In the genomic region with DNA sequence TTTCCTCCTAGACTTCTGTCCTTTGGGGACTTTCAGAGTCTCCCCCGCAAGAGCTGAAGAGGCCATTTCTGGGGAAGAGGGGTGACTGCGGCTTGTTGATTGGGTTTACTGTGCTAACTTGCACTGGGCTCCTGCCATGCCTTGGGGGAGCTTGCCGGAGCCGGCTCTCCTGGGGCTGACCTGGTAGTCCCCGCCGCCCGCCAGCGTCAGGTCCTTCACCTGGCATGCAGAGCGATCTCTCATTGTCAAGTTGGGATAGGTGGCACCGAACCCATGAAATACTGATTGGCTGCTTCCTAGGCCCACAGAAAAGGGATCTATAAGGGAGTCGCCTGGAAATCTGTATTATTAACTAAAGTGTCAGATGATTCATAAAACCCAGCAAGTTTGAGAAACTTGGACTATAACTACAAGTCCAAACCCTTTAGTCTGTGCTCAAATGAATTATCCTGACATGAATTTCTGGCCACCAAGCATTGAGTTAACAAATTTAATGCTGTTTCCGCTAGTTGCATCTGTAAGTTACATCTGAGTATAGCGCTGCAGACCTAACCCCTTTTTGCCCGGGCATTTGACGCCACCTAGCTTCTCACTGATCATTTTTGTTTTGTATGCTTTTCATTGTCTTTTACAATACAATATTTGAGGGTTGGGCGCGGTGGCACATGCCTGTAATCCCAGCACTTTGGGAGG, we compare ENCODE assay signal across 8 cellular contexts. TPM values are rescaled to one million over a fixed set of nuclear protein-coding genes. Genes with fewer than 3 reads are reported as not detected.
DNase-seq lines count a peak whose midpoint lies in the region; ATAC-seq and TF ChIP-seq lines count a peak whose summit lies in the region.

No MANE protein-coding gene starts in this region.

- TF ChIP-seq POLR2A in esophagus muscularis mucosa (IDR thresholded peaks at IDR 0.05; ENCODE audit: low read depth), result no peak

- H3K36me3 ChIP-seq in BLaER1, result peaks cover 11% of the 10 kb centered on the region
- peaks cover 0 to 5% (median 0%) of the 10 kb centered on the region in 4 donors for H3K36me3 ChIP-seq in esophagus muscularis mucosa
- peaks cover 7% of the 10 kb centered on the region for H3K36me3 ChIP-seq in upper lobe of right lung

- 7% methylated on average over 13 of the region's 17 CpGs for WGBS in esophagus muscularis mucosa

- H3K4me1 ChIP-seq in BLaER1 (peaks cover 56% of the 10 kb centered on the region), esophagus muscularis mucosa (peaks cover 32 to 46% (median 42%) of the 10 kb centered on the region in 4 donors), upper lobe of right lung (peaks cover 27% of the 10 kb centered on the region)

- H3K27ac ChIP-seq in BLaER1 (peak overlapping the region; percentile 96), esophagus muscularis mucosa (replicated peaks in 1 of 4) (peak overlapping the region; percentile 87 to 98 (median 94)), upper lobe of right lung (peak overlapping the region; percentile 98)

- H3K36me3 Mint-ChIP-seq in natural killer cell treated with Interleukin-12 subunit alpha and Interleukin-12 subunit beta and Interleukin-15 and Interleukin-18, amount 100 ng/mL, for 72 hours, result peaks cover 12% of the 10 kb centered on the region

- peaks cover 40% of the 10 kb centered on the region for H4K20me1 ChIP-seq in BLaER1

- TF ChIP-seq EP300 in esophagus muscularis mucosa (IDR thresholded peaks at IDR 0.05), result no peak

- DNase-seq in NCI-H748 (lab: John Stamatoyannopoulos, UW; ENCODE audit: unreplicated experiment) (peak; percentile 81), esophagus muscularis mucosa (ENCODE audit: extremely low spot score) (no peak), upper lobe of right lung (peak; percentile 80)
- peak; percentile 86 for DNase-seq in activated CD8-positive, alpha-beta memory T cell treated with anti-CD3 and anti-CD28 coated beads, Interleukin-2, amount 50 U/mL, for 48 hours
- DNase-seq in natural killer cell treated with Interleukin-12 subunit alpha and Interleukin-12 subunit beta and Interleukin-15 and Interleukin-18, amount 100 ng/mL, for 72 hours (ENCODE audit: low spot score), result no peak

- peak overlapping the region; percentile 83 for H3K4me3 ChIP-seq in BLaER1
- peak overlapping the region; percentile 86 to 97 (median 89) for H3K4me3 ChIP-seq in esophagus muscularis mucosa
- peak overlapping the region; percentile 96 for H3K4me3 ChIP-seq in upper lobe of right lung

- H3K4me3 Mint-ChIP-seq in natural killer cell treated with Interleukin-12 subunit alpha and Interleukin-12 subunit beta and Interleukin-15 and Interleukin-18, amount 100 ng/mL, for 72 hours, result peak overlapping the region; percentile 97

- ATAC-seq in GM19324 (IDR thresholded peaks at IDR 0.05; ENCODE audit: low FRiP score, unreplicated experiment) (peak; percentile 33), HG03432 (IDR thresholded peaks at IDR 0.05; ENCODE audit: unreplicated experiment) (peak; percentile 37), upper lobe of right lung (peak; percentile 26)
- peak; percentile 52 to 62 for ATAC-seq in natural killer cell treated with Interleukin-12 subunit alpha and Interleukin-12 subunit beta and Interleukin-15 and Interleukin-18, amount 100 ng/mL, for 72 hours

- peak overlapping the region; percentile 94 for H3K4me2 ChIP-seq in BLaER1

- H3K9ac ChIP-seq in BLaER1, result peak overlapping the region; percentile 74

- no peak for TF ChIP-seq CTCF in esophagus muscularis mucosa (IDR thresholded peaks at IDR 0.05)
- TF ChIP-seq CTCF in upper lobe of right lung (IDR thresholded peaks at IDR 0.05), result no peak

- H3K9me3 Mint-ChIP-seq in natural killer cell treated with Interleukin-12 subunit alpha and Interleukin-12 subunit beta and Interleukin-15 and Interleukin-18, amount 100 ng/mL, for 72 hours, result no peaks in the 10 kb centered on the region

- H3K4me1 Mint-ChIP-seq in natural killer cell treated with Interleukin-12 subunit alpha and Interleukin-12 subunit beta and Interleukin-15 and Interleukin-18, amount 100 ng/mL, for 72 hours (ENCODE audit: low read depth in 2 of 2), result peaks cover 30 to 31% of the 10 kb centered on the region in 2 donors

- no peaks in the 10 kb centered on the region for H3K27me3 ChIP-seq in BLaER1
- no peaks in the 10 kb centered on the region for H3K27me3 ChIP-seq in esophagus muscularis mucosa
- H3K27me3 ChIP-seq in upper lobe of right lung, result no peaks in the 10 kb centered on the region

- no peaks in the 10 kb centered on the region for H3K27me3 Mint-ChIP-seq in natural killer cell treated with Interleukin-12 subunit alpha and Interleukin-12 subunit beta and Interleukin-15 and Interleukin-18, amount 100 ng/mL, for 72 hours

- H3K27ac Mint-ChIP-seq in natural killer cell treated with Interleukin-12 subunit alpha and Interleukin-12 subunit beta and Interleukin-15 and Interleukin-18, amount 100 ng/mL, for 72 hours, result peak overlapping the region; percentile 88 to 91

- intact Hi-C loops in esophagus muscularis mucosa (cut with DNase I) (loop anchor here (10.0 kb wide), 1 partner anchor 276 kb away; a partner anchor contains a TSS), upper lobe of right lung (cut with DNase I) (no loop called here)

- H3K9me3 ChIP-seq in BLaER1, result no peaks in the 10 kb centered on the region
- H3K9me3 ChIP-seq in esophagus muscularis mucosa, result no peaks in the 10 kb centered on the region
- no peaks in the 10 kb centered on the region for H3K9me3 ChIP-seq in upper lobe of right lung

RNA-seq across cellular contexts. Expression of a gene that starts 0.6 kb away (rescaled TPM):
- total RNA-seq in esophagus muscularis mucosa (10 to 100 TPM; 49.0 to 83.5 (median 62.1) TPM), upper lobe of right lung (54.9 TPM)
- total RNA-seq in natural killer cell treated with Interleukin-12 subunit alpha and Interleukin-12 subunit beta and Interleukin-15 and Interleukin-18, amount 100 ng/mL, for 72 hours, result 100 to 1,000 TPM in 1 of 2 donors, 10 to 100 TPM in 1; 76.2 to 111 TPM

RNA-seq across cellular contexts. Expression of a gene that starts 7.1 kb away (rescaled TPM):
- total RNA-seq in esophagus muscularis mucosa (10 to 100 TPM; 27.8 to 47.6 (median 40.1) TPM), upper lobe of right lung (31.0 TPM)
- 1 to 10 TPM; 2.6 to 3.3 TPM for total RNA-seq in natural killer cell treated with Interleukin-12 subunit alpha and Interleukin-12 subunit beta and Interleukin-15 and Interleukin-18, amount 100 ng/mL, for 72 hours

RNA-seq across cellular contexts. Expression of a gene that starts 15.1 kb away (rescaled TPM):
- 10 to 100 TPM; 16.6 to 23.4 (median 18.8) TPM for total RNA-seq in esophagus muscularis mucosa
- 10 to 100 TPM; 15.5 to 26.7 TPM for total RNA-seq in natural killer cell treated with Interleukin-12 subunit alpha and Interleukin-12 subunit beta and Interleukin-15 and Interleukin-18, amount 100 ng/mL, for 72 hours
- 23.5 TPM for total RNA-seq in upper lobe of right lung

Comparison
In these comparisons a context has a peak if more than half of its experiments do, and no peak if none do; other contexts are left out.
1. DNase-seq: peak in NCI-H748 (single experiment), activated CD8-positive, alpha-beta memory T cell treated with anti-CD3 and anti-CD28 coated beads, Interleukin-2, amount 50 U/mL, for 48 hours (single experiment) and upper lobe of right lung (single experiment); none in esophagus muscularis mucosa (single experiment) and natural killer cell treated with Interleukin-12 subunit alpha and Interleukin-12 subunit beta and Interleukin-15 and Interleukin-18, amount 100 ng/mL, for 72 hours (single experiment).
2. Peak in every context shown above with its lines, with median percentiles within 50 percentile points of each other: H3K27ac ChIP-seq, H3K4me3 ChIP-seq and ATAC-seq.